ENCODE assay signal across 9 cellular contexts in the genomic region with DNA sequence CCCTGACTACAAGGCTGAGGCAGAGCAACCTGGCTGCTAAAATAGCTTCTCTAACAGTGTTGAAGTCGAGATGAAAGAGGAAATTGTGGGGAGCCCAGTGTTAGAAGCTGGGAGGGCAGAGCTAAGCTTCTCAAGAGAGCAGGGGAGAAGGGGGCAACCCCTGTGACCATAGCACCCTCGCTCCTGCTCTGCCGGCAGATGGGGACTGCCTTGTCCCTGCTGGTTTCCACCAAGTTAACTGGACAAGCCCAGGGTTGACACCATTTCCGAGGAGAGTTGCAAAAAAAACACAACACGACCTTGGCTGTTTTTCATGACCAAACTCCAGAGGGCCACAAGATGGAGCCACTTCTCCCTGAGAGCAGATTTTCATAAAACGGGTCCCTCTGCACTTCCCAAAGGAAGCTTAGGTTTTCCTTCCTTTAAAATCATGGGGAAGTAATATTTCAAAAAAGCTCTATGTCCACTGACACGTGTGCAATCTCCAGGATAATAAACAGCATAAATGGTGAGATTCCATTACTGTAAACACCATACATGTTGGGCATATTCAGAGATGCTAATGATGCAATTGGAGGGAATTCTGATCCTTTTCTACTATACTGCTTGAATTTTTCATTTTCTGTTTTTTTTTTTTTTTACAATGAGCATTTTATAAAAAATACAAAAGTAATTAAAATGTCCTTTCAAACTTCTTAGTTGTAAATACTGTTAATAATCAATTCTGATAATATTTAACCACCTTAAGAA.
DNase-seq lines count a peak whose midpoint lies in the region; ATAC-seq, FAIRE-seq and TF ChIP-seq lines count a peak whose summit lies in the region.
"Had no signal": no experiment of that assay in that cellular context is flagged by ENCODE, and none has a peak within 500 bp of the region (broad histone marks: within the 10 kb centered on the region; RNA-seq: fewer than 3 reads in every experiment).

No MANE protein-coding gene starts in this region.

- no peaks in the 10 kb centered on the region for H4K20me1 ChIP-seq in MM.1S (ENCODE audit: insufficient read depth, low read length)
- no peaks in the 10 kb centered on the region for H4K20me1 ChIP-seq in GM12878 (ENCODE audit: control insufficient read depth, insufficient read depth)

- H3K9ac ChIP-seq in MM.1S (ENCODE audit: low read length) (no peak overlapping the region), GM12878 (ENCODE audit: control insufficient read depth, insufficient read depth, low read length) (no peak overlapping the region), mesenchymal stem cell (ENCODE audit: low read length) (no peak overlapping the region)

- H3K27ac ChIP-seq in MM.1S (ENCODE audit: low read length) (no peak overlapping the region), GM12878 (ENCODE audit: control insufficient read depth, insufficient read depth) (0 out of 2 replicates have a peak overlapping the region, but pooled peaks have one; percentile 49), mesenchymal stem cell (ENCODE audit: low read length, poor library complexity, severe bottlenecking) (no peak overlapping the region)

- no peak overlapping the region for H2BK15ac ChIP-seq in mesenchymal stem cell (ENCODE audit: low read depth, poor library complexity, severe bottlenecking)

- H3K36me3 ChIP-seq in MM.1S (replicated peaks; ENCODE audit: insufficient read depth, low read length) (no peaks in the 10 kb centered on the region; the same call in 1 of the 2 replicates), GM12878 (ENCODE audit: control insufficient read depth in 2 of 2, insufficient read depth in 2 of 2, low read length in 1 of 2) (peaks cover 8 to 26% of the 10 kb centered on the region in 2 experiments), mesenchymal stem cell (ENCODE audit: control insufficient read depth in 1 of 2, insufficient read depth in 2 of 2, low read depth in 1 of 2, low read length in 2 of 2) (peaks cover 22 to 59% of the 10 kb centered on the region in 2 experiments)

- no TSS peak for BruUV-seq in GM12878 (replicated peaks; lab: Mats Ljungman, UMichigan)

- peak; percentile 15 for DNase-seq in activated CD4-positive, alpha-beta T cell treated with anti-CD3 and anti-CD28 coated beads, Interleukin-2, amount 10 ng/mL, durations not matched to agents 7 days and 5 days
- no peak for DNase-seq in activated CD4-positive, alpha-beta T cell treated with anti-CD3 and anti-CD28 coated beads for 1 hour
- DNase-seq in MM.1S (peak; percentile 24), GM12878 (ENCODE audit: low read depth, low spot score) (no peak), mesenchymal stem cell (peak; percentile 41), hypothalamus (lab: John Stamatoyannopoulos, UW) (no peak), NCI-H345 treated with DMSO at 0.1 percent for 48 hours (lab: John Stamatoyannopoulos, UW; ENCODE audit: unreplicated experiment) (no peak)

- H3K4ac ChIP-seq in mesenchymal stem cell (ENCODE audit: low read depth in 1 of 2, low read length in 2 of 2) = no peak overlapping the region

- no peak overlapping the region for H2AK5ac ChIP-seq in mesenchymal stem cell (ENCODE audit: low read length, severe bottlenecking)

- H3K79me2 ChIP-seq in MM.1S (ENCODE audit: low read length) (no peaks in the 10 kb centered on the region), GM12878 (ENCODE audit: control insufficient read depth, insufficient read depth, low read length) (no peaks in the 10 kb centered on the region)

- 30% methylated on average over 7 of the region's 7 CpGs for WGBS in GM12878 (ENCODE audit: insufficient coverage, insufficient replicate concordance, low lambda C conversion rate, missing lambda C conversion rate)
- 89% methylated on average over 5 of the region's 7 CpGs for WGBS in mesenchymal stem cell

- no peak overlapping the region for H3K4me3 Mint-ChIP-seq in activated CD4-positive, alpha-beta T cell treated with anti-CD3 and anti-CD28 coated beads, Interleukin-2, amount 10 ng/mL, durations not matched to agents 7 days and 5 days
- H3K4me3 Mint-ChIP-seq: activated naive CD4-positive, alpha-beta T cell treated with anti-CD3 and anti-CD28 coated beads, Interleukin-2, amount 50 U/mL, for 24 hours had no signal

- H3K4me2 ChIP-seq in MM.1S (ENCODE audit: low read depth, low read length) (no peak overlapping the region), GM12878 (ENCODE audit: control insufficient read depth, insufficient read depth) (no peak overlapping the region), mesenchymal stem cell (ENCODE audit: low read length, poor library complexity, severe bottlenecking) (no peak overlapping the region)

- TF ChIP-seq CTCF in MM.1S (IDR thresholded peaks at IDR 0.05; ENCODE audit: low read length) (peak; percentile 66), GM12878 (IDR thresholded peaks at IDR 0.05 in 2 of 3, conservative IDR thresholded peaks at IDR 0.05 in 1 of 3; ENCODE audit: control insufficient read depth in 2 of 3, extremely low read depth in 1 of 3, insufficient read depth in 1 of 3, low read depth in 3 of 3, low read length in 3 of 3) (peak; percentile 57 to 66 (median 63))

- no peak overlapping the region for H3K14ac ChIP-seq in mesenchymal stem cell (ENCODE audit: low read length in 2 of 2)

- H3K9me3 Mint-ChIP-seq in activated CD4-positive, alpha-beta T cell treated with anti-CD3 and anti-CD28 coated beads, Interleukin-2, amount 10 ng/mL, durations not matched to agents 7 days and 5 days = no peaks in the 10 kb centered on the region
- H3K9me3 Mint-ChIP-seq: activated naive CD4-positive, alpha-beta T cell treated with anti-CD3 and anti-CD28 coated beads, Interleukin-2, amount 50 U/mL, for 24 hours had no signal

- H3K18ac ChIP-seq in mesenchymal stem cell (ENCODE audit: low read depth in 1 of 2, low read length in 2 of 2) = no peak overlapping the region

- TF ChIP-seq POLR2A in GM12878 (IDR thresholded peaks at IDR 0.05; ENCODE audit: low read depth, low read length) = no peak

- no peaks in the 10 kb centered on the region for H3K9me2 ChIP-seq in MM.1S (replicated peaks; ENCODE audit: insufficient read depth, low read length)

- no peak overlapping the region for H2BK12ac ChIP-seq in mesenchymal stem cell (ENCODE audit: low read length in 2 of 2)

- H3K27me3 ChIP-seq in MM.1S (replicated peaks; ENCODE audit: insufficient read depth, low read length) (no peaks in the 10 kb centered on the region), GM12878 (replicated peaks in 1 of 2; ENCODE audit: control insufficient read depth in 2 of 2, insufficient read depth in 2 of 2, low read length in 1 of 2) (no peaks in the 10 kb centered on the region), mesenchymal stem cell (ENCODE audit: control insufficient read depth in 1 of 2, insufficient read depth in 1 of 2, low read length in 2 of 2) (no peaks in the 10 kb centered on the region)

- H2AFZ ChIP-seq in MM.1S (ENCODE audit: low read length) (no peak overlapping the region), GM12878 (ENCODE audit: control insufficient read depth, low read depth, low read length) (no peak overlapping the region), mesenchymal stem cell (ENCODE audit: low read depth, low read length) (no peak overlapping the region)

- POLR2A ChIA-PET in activated CD4-positive, alpha-beta T cell treated with anti-CD3 and anti-CD28 coated beads, Interleukin-2, amount 10 ng/mL, durations not matched to agents 7 days and 5 days (lab: Charles Lee) = no interaction called here
- POLR2A ChIA-PET in GM12878 (lab: Charles Lee) = interaction anchor here (0.8 to 1.7 kb wide), 4 partner anchors 9 to 177 kb away, joined by 3 read pairs; no protein-coding TSS in a partner anchor

- SMC1A ChIA-PET in GM12878 (lab: Charles Lee; ENCODE audit: uncharacterized antibody, unreplicated experiment) = interaction anchor here (0.6 to 5.1 kb wide), 30 partner anchors 10 to 580 kb away, joined by 3 to 32 read pairs (median 4); no protein-coding TSS in a partner anchor

- peak overlapping the region; percentile 4 for H4K8ac ChIP-seq in mesenchymal stem cell (ENCODE audit: low read length)

- H2BK120ac ChIP-seq in mesenchymal stem cell (ENCODE audit: low read depth, low read length) = no peak overlapping the region

- no peak overlapping the region for H3K4me3 ChIP-seq in MM.1S (ENCODE audit: low read length)
- no peak overlapping the region for H3K4me3 ChIP-seq in GM12878
- H3K4me3 ChIP-seq in mesenchymal stem cell (ENCODE audit: insufficient read depth in 1 of 2, low read depth in 1 of 2, low read length in 2 of 2) = no peak overlapping the region

- peaks cover 39% of the 10 kb centered on the region for H3K79me1 ChIP-seq in mesenchymal stem cell (replicated peaks; ENCODE audit: low read length, poor library complexity, severe bottlenecking)

- RAD21 ChIA-PET in GM12878 (lab: Charles Lee; ENCODE audit: unreplicated experiment) = interaction anchor here (0.6 to 3.2 kb wide), 24 partner anchors 11 to 580 kb away, joined by 3 to 14 read pairs (median 4); no protein-coding TSS in a partner anchor

- FAIRE-seq in GM12878 (lab: Jason Lieb, UNC) = peak; percentile 72

- H3K23ac ChIP-seq in mesenchymal stem cell (ENCODE audit: low read length in 2 of 2) = no peak overlapping the region

- H3K27ac Mint-ChIP-seq in activated CD4-positive, alpha-beta T cell treated with anti-CD3 and anti-CD28 coated beads, Interleukin-2, amount 10 ng/mL, durations not matched to agents 7 days and 5 days = peak overlapping the region; percentile 63

- no peaks in the 10 kb centered on the region for H3K4me1 ChIP-seq in MM.1S (ENCODE audit: low read length)
- H3K4me1 ChIP-seq in GM12878 (ENCODE audit: control insufficient read depth, insufficient read depth, low read length) = 0 out of 2 replicates have a peak, but pooled peaks cover 2% of the 10 kb centered on the region
- H3K4me1 ChIP-seq in mesenchymal stem cell (ENCODE audit: control insufficient read depth, insufficient read depth, low read depth, low read length) = no peaks in the 10 kb centered on the region

- no peak for TF ChIP-seq EP300 in GM12878 (IDR thresholded peaks at IDR 0.05; ENCODE audit: borderline replicate concordance in 1 of 2, control insufficient read depth in 1 of 2, low read depth in 2 of 2, low read length in 2 of 2)

- no peaks in the 10 kb centered on the region for H3K27me3 Mint-ChIP-seq in activated CD4-positive, alpha-beta T cell treated with anti-CD3 and anti-CD28 coated beads, Interleukin-2, amount 10 ng/mL, durations not matched to agents 7 days and 5 days
- H3K27me3 Mint-ChIP-seq: activated naive CD4-positive, alpha-beta T cell treated with anti-CD3 and anti-CD28 coated beads, Interleukin-2, amount 50 U/mL, for 24 hours had no signal

- peaks cover 46% of the 10 kb centered on the region for H3K4me1 Mint-ChIP-seq in activated CD4-positive, alpha-beta T cell treated with anti-CD3 and anti-CD28 coated beads, Interleukin-2, amount 10 ng/mL, durations not matched to agents 7 days and 5 days

- H3K9me3 ChIP-seq in MM.1S (replicated peaks; ENCODE audit: insufficient read depth, low read length) (no peaks in the 10 kb centered on the region), GM12878 (replicated peaks; ENCODE audit: control insufficient read depth, insufficient read depth, low read length) (no peaks in the 10 kb centered on the region), mesenchymal stem cell (ENCODE audit: control insufficient read depth, low read length) (no peaks in the 10 kb centered on the region)

- peaks cover 55% of the 10 kb centered on the region for H3K36me3 Mint-ChIP-seq in activated CD4-positive, alpha-beta T cell treated with anti-CD3 and anti-CD28 coated beads, Interleukin-2, amount 10 ng/mL, durations not matched to agents 7 days and 5 days (ENCODE audit: low read depth)

- no peak overlapping the region for H2BK5ac ChIP-seq in mesenchymal stem cell (ENCODE audit: low read depth, low read length, poor library complexity, severe bottlenecking)

- H4K91ac ChIP-seq in mesenchymal stem cell (ENCODE audit: low read length) = no peak overlapping the region

- CTCF ChIA-PET in activated CD4-positive, alpha-beta T cell treated with anti-CD3 and anti-CD28 coated beads, Interleukin-2, amount 10 ng/mL, durations not matched to agents 7 days and 5 days (lab: Charles Lee) = interaction anchor here (0.8 to 2.3 kb wide), 5 partner anchors 10 to 422 kb away, joined by 3 to 8 read pairs (median 3); no protein-coding TSS in a partner anchor
- CTCF ChIA-PET in GM12878 (lab: Yijun Ruan, JAX) = interaction anchor here (0.5 to 4.4 kb wide), 28 partner anchors 10 to 430 kb away, joined by 3 to 48 read pairs (median 4); no protein-coding TSS in a partner anchor

- in situ Hi-C loops in GM12878 (cut with MboI) = loop anchor here (10.0 kb wide), 1 partner anchor 579 kb away; no protein-coding TSS in a partner anchor

- ATAC-seq in GM12878 (peak; percentile 76), HG03175 (IDR thresholded peaks at IDR 0.05; ENCODE audit: unreplicated experiment) (no peak)

- TF ChIP-seq RAD21 in GM12878 (IDR thresholded peaks at IDR 0.05; ENCODE audit: insufficient read depth, low read depth, low read length) = peak; percentile 84

- intact Hi-C loops in GM12878 (cut with micrococcal nuclease; ENCODE audit: unreplicated experiment) = loop anchor here (2.0 to 10.0 kb wide), 3 partner anchors 415 to 579 kb away; no protein-coding TSS in a partner anchor

- no peaks in the 10 kb centered on the region for H3F3A ChIP-seq in MM.1S (ENCODE audit: insufficient read depth, low read length)

Comparison
In these comparisons a context has a peak if more than half of its experiments do, and no peak if none do; other contexts are left out.
1. DNase-seq: peak in activated CD4-positive, alpha-beta T cell treated with anti-CD3 and anti-CD28 coated beads, Interleukin-2, amount 10 ng/mL, durations not matched to agents 7 days and 5 days (single experiment), MM.1S (single experiment) and mesenchymal stem cell (single experiment); none in activated CD4-positive, alpha-beta T cell treated with anti-CD3 and anti-CD28 coated beads for 1 hour (single experiment), GM12878 (single experiment), hypothalamus (0 of 51) and NCI-H345 treated with DMSO at 0.1 percent for 48 hours (single experiment).